In the genomic region with DNA sequence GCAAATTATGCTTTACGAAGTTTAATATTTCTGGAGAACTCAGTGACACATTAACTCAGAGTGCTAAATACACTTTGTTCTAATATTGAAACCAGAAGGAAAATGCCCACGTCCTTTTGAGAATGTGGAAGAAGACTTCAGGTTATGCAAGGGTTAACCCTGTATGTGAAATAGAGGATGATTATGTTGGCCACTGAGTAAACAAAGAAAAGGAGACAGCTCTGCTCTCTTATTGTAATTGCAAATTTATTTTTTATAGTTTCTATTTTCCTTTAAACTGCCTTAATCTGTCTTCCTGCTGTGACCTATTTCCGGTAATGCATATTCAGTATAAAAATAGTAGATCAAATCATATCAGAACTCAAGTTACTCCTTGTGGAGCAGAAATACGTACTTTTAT, we compare ENCODE assay signal across 23 cellular contexts.
DNase-seq lines count a peak whose midpoint lies in the region; ATAC-seq, FAIRE-seq and TF ChIP-seq lines count a peak whose summit lies in the region.
"Had no signal": no experiment of that assay in that cellular context is flagged by ENCODE, and none has a peak within 500 bp of the region (broad histone marks: within the 10 kb centered on the region; RNA-seq: fewer than 3 reads in every experiment).

No MANE protein-coding gene starts in this region.

- peak; percentile 5 for FAIRE-seq in islet of Langerhans (lab: Jason Lieb, UNC)
- FAIRE-seq: A204.1, D721Med, G401.6, GM12891, GM19239 had no signal

- CTCF ChIA-PET in A673 (lab: Charles Lee), result no interaction called here
- CTCF ChIA-PET in PC-3 (lab: Charles Lee), result no interaction called here

- no peak overlapping the region for H3K4me2 ChIP-seq in GM23338
- H3K4me2 ChIP-seq in PC-3 (ENCODE audit: low read length), result no peak overlapping the region

- peaks cover 26% of the 10 kb centered on the region for H3K4me1 ChIP-seq in A673 (ENCODE audit: insufficient read depth, low read length, poor library complexity, severe bottlenecking)
- H3K4me1 ChIP-seq in GM23338 (ENCODE audit: insufficient read depth), result peaks cover 28% of the 10 kb centered on the region
- no peaks in the 10 kb centered on the region for H3K4me1 ChIP-seq in PC-3 (ENCODE audit: insufficient read depth, low read length)
- H3K4me1 ChIP-seq: Caco-2 had no signal

- ATAC-seq in GM23338, result no peak
- ATAC-seq in PC-3, result no peak
- ATAC-seq: CD8-positive, alpha-beta T cell had no signal

- H3K9me2 ChIP-seq in GM23338 (ENCODE audit: insufficient read depth) (no peaks in the 10 kb centered on the region; the same call in 1 of the 2 replicates), PC-3 (replicated peaks; ENCODE audit: low read length) (no peaks in the 10 kb centered on the region; the same call in 1 of the 2 replicates)

- H3K4me3 ChIP-seq in A673 (ENCODE audit: low read depth, low read length, poor library complexity, severe bottlenecking) (no peak overlapping the region), GM23338 (no peak overlapping the region), SK-N-MC (peak overlapping the region; percentile 50), PC-3 (ENCODE audit: low read length) (no peak overlapping the region)
- H3K4me3 ChIP-seq: BLaER1 treated with 17β-estradiol and CSF1 and Interleukin-3, amounts not matched to agents 10 nM and 100 nM had no signal

- H3K27me3 Mint-ChIP-seq in GM23338 (ENCODE audit: insufficient read depth, low read depth, poor library complexity) (peaks cover 1% of the 10 kb centered on the region), nephron progenitor cell (ENCODE audit: low read depth, poor library complexity) (peaks cover 7% of the 10 kb centered on the region)
- H3K27me3 Mint-ChIP-seq: B cell; CD4-positive, alpha-beta T cell had no signal

- no peak for TF ChIP-seq CTCF in A673 (conservative IDR thresholded peaks at IDR 0.05; ENCODE audit: low read depth, low read length)
- no peak for TF ChIP-seq CTCF in GM23338 (conservative IDR thresholded peaks at IDR 0.05; ENCODE audit: low read depth in 2 of 2)
- no peak for TF ChIP-seq CTCF in nephron progenitor cell (IDR thresholded peaks at IDR 0.05)
- no peak for TF ChIP-seq CTCF in PC-3 (conservative IDR thresholded peaks at IDR 0.05; ENCODE audit: low read depth, low read length)

- POLR2A ChIA-PET in A673 (lab: Charles Lee; ENCODE audit: low non-redundant PET), result no interaction called here
- POLR2A ChIA-PET in PC-3 (lab: Charles Lee; ENCODE audit: unreplicated experiment), result no interaction called here

- H3K4me3 Mint-ChIP-seq in GM23338, result no peak overlapping the region
- no peak overlapping the region for H3K4me3 Mint-ChIP-seq in nephron progenitor cell
- H3K4me3 Mint-ChIP-seq: B cell; CD4-positive, alpha-beta T cell; CD8-positive, alpha-beta T cell had no signal

- H3K27me3 ChIP-seq in A673 (replicated peaks; ENCODE audit: insufficient read depth, low read depth, low read length, poor library complexity) (no peaks in the 10 kb centered on the region), GM23338 (ENCODE audit: insufficient read depth) (no peaks in the 10 kb centered on the region), PC-3 (ENCODE audit: low read length) (no peaks in the 10 kb centered on the region)
- H3K27me3 ChIP-seq: BLaER1 treated with 17β-estradiol and CSF1 and Interleukin-3, amounts not matched to agents 10 nM and 100 nM had no signal

- H3F3A ChIP-seq in GM23338 (replicated peaks; ENCODE audit: low read depth) (no peaks in the 10 kb centered on the region), PC-3 (ENCODE audit: low read length, unreplicated experiment) (no peaks in the 10 kb centered on the region)

- H4K20me1 ChIP-seq in GM23338 (replicated peaks; ENCODE audit: insufficient read depth), result no peaks in the 10 kb centered on the region
- H4K20me1 ChIP-seq in PC-3 (ENCODE audit: low read length), result no peaks in the 10 kb centered on the region
- H4K20me1 ChIP-seq: BLaER1 treated with 17β-estradiol and CSF1 and Interleukin-3, amounts not matched to agents 10 nM and 100 nM had no signal

- no peaks in the 10 kb centered on the region for H3K79me2 ChIP-seq in GM23338 (replicated peaks; ENCODE audit: insufficient read depth)
- no peaks in the 10 kb centered on the region for H3K79me2 ChIP-seq in PC-3 (ENCODE audit: low read length)

- H3K27ac ChIP-seq in A673 (ENCODE audit: low read depth, low read length, poor library complexity, severe bottlenecking) (no peak overlapping the region), GM23338 (ENCODE audit: low read depth) (no peak overlapping the region), SK-N-MC (peak overlapping the region; percentile 81), PC-3 (ENCODE audit: low read length) (no peak overlapping the region)
- H3K27ac ChIP-seq: BLaER1 treated with 17β-estradiol and CSF1 and Interleukin-3, amounts not matched to agents 10 nM and 100 nM; C4-2B had no signal

- H3K36me3 Mint-ChIP-seq in GM23338 (ENCODE audit: low read depth), result peaks cover 14% of the 10 kb centered on the region
- H3K36me3 Mint-ChIP-seq in nephron progenitor cell (ENCODE audit: low read depth), result no peaks in the 10 kb centered on the region
- H3K36me3 Mint-ChIP-seq: CD8-positive, alpha-beta T cell had no signal

- H3K9me3 ChIP-seq in A673 (ENCODE audit: low read depth, low read length, poor library complexity, severe bottlenecking), result no peaks in the 10 kb centered on the region
- H3K9me3 ChIP-seq in SK-N-MC (ENCODE audit: low read depth, low read length), result no peaks in the 10 kb centered on the region
- H3K9me3 ChIP-seq in PC-3 (ENCODE audit: low read length), result no peaks in the 10 kb centered on the region
- H3K9me3 ChIP-seq: BLaER1 treated with 17β-estradiol and CSF1 and Interleukin-3, amounts not matched to agents 10 nM and 100 nM; Caco-2 had no signal

- H3K27ac Mint-ChIP-seq in GM23338 (no peak overlapping the region), nephron progenitor cell (no peak overlapping the region)
- H3K27ac Mint-ChIP-seq: B cell; CD4-positive, alpha-beta T cell; CD8-positive, alpha-beta T cell had no signal

- BruUV-seq in A673 (replicated peaks; lab: Mats Ljungman, UMichigan) (no TSS peak), PC-3 (replicated peaks; lab: Mats Ljungman, UMichigan) (no TSS peak)

- H3K4me1 Mint-ChIP-seq in GM23338 (peaks cover 26% of the 10 kb centered on the region), nephron progenitor cell (peaks cover 10% of the 10 kb centered on the region)
- H3K4me1 Mint-ChIP-seq: B cell had no signal

- H3K9ac ChIP-seq in SK-N-MC (ENCODE audit: insufficient read length) (no peak overlapping the region), PC-3 (ENCODE audit: low read length) (no peak overlapping the region)
- H3K9ac ChIP-seq: BLaER1 treated with 17β-estradiol and CSF1 and Interleukin-3, amounts not matched to agents 10 nM and 100 nM had no signal

- no peaks in the 10 kb centered on the region for H3K9me3 Mint-ChIP-seq in GM23338
- no peaks in the 10 kb centered on the region for H3K9me3 Mint-ChIP-seq in nephron progenitor cell

- intact Hi-C loops in A673 (cut with micrococcal nuclease; ENCODE audit: unreplicated experiment) (loop anchor here (5.0 to 10.0 kb wide), 2 partner anchors 218 to 366 kb away; no protein-coding TSS in a partner anchor), PC-3 (cut with micrococcal nuclease) (no loop called here)

- DNase-seq in A673 (ENCODE audit: low spot score), result peak; percentile 84
- DNase-seq in GM23338 (ENCODE audit: low spot score), result no peak
- DNase-seq in SK-N-MC (ENCODE audit: low read depth, low spot score), result peak; percentile 73
- DNase-seq in nephron progenitor cell, result no peak
- no peak for DNase-seq in stimulated activated CD4-positive, alpha-beta T cell treated with anti-CD3 and anti-CD28 coated beads, Interleukin-4, amount 100 ng/mL, for 1 hour
- DNase-seq in PC-3, result no peak
- DNase-seq: 8988T; AML-193; Caco-2; Calu3; CD4-positive, alpha-beta T cell; CD8-positive, alpha-beta T cell; DMS79 treated with DMSO at 0.1 percent for 48 hours; GF-D8 had no signal

- H2AFZ ChIP-seq in GM23338 (no peak overlapping the region), PC-3 (ENCODE audit: low read length) (no peak overlapping the region)

- H3K36me3 ChIP-seq in A673 (ENCODE audit: insufficient read depth, low read length, poor library complexity, severe bottlenecking), result no peaks in the 10 kb centered on the region
- H3K36me3 ChIP-seq in GM23338 (ENCODE audit: insufficient read depth), result no peaks in the 10 kb centered on the region
- H3K36me3 ChIP-seq in SK-N-MC (ENCODE audit: insufficient read depth, low read length), result no peaks in the 10 kb centered on the region
- H3K36me3 ChIP-seq in PC-3 (ENCODE audit: low read depth, low read length), result no peaks in the 10 kb centered on the region
- H3K36me3 ChIP-seq: BLaER1 treated with 17β-estradiol and CSF1 and Interleukin-3, amounts not matched to agents 10 nM and 100 nM had no signal

TF ChIP-seq in GM23338, 12 proteins besides CTCF, POLR2A, EP300 and RAD21:
- no peak for TF ChIP-seq EZH2phosphoT487 (IDR thresholded peaks at IDR 0.05; ENCODE audit: unreplicated experiment)
- 0 out of 2 replicates have a peak, but pooled peaks have one; percentile 24 for TF ChIP-seq NANOG (IDR thresholded peaks at IDR 0.05; ENCODE audit: borderline replicate concordance)
TF ChIP-seq in GM23338: peak in this region for 1.

Comparison
In these comparisons a context has a peak if more than half of its experiments do, and no peak if none do; other contexts are left out.
1. DNase-seq: peak in A673 (single experiment) and SK-N-MC (single experiment); none in GM23338 (single experiment), nephron progenitor cell (single experiment), stimulated activated CD4-positive, alpha-beta T cell treated with anti-CD3 and anti-CD28 coated beads, Interleukin-4, amount 100 ng/mL, for 1 hour (single experiment) and PC-3 (single experiment).